ENCODE assay signal across 7 cellular contexts in the genomic region with DNA sequence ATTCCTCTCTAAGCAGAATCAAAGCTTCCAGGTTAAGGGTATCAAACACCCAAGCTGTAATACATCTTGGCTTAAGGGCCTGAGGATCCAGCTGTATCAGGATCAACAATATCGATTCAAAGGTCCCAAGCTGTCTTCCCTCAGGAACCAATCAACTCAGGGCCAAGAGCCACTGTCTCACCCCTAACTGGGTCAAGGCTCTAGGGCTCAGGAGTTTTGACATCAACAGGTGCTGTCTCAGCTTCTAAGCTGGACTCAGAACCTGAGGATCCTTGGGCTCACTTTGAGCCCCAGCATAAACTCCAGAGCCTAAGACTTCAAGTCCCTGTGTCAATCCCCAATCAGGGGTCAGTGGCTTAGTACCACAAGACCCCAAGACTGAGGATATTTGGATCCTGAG. TPM values are rescaled to one million over a fixed set of nuclear protein-coding genes. Genes with fewer than 3 reads are reported as not detected.
A peak's percentile ranks its signal among the peaks of the same experiment; 100 is the strongest.
DNase-seq lines count a peak whose midpoint lies in the region; ATAC-seq and TF ChIP-seq lines count a peak whose summit lies in the region.

No MANE protein-coding gene starts in this region.

- no peaks in the 10 kb centered on the region for H3K79me2 ChIP-seq in H9 (ENCODE audit: insufficient read depth, low read length)

- peaks cover 4% of the 10 kb centered on the region for H3K23me2 ChIP-seq in H9 (ENCODE audit: insufficient read length, low read depth, low read length, poor library complexity, severe bottlenecking)

- H2BK15ac ChIP-seq in H9 (ENCODE audit: low read depth, low read length), result no peak overlapping the region

- no peak overlapping the region for H4K91ac ChIP-seq in H9 (ENCODE audit: insufficient read length, low read depth, low read length)

- H3K27me3 ChIP-seq in H9 (ENCODE audit: insufficient read depth, low read length) (no peaks in the 10 kb centered on the region), spleen (replicated peaks in 1 of 7) (no peaks in the 10 kb centered on the region)

- no CpG with 5 or more reads among the region's 1 CpG for WGBS in H9 (ENCODE audit: extremely low coverage, insufficient read length, low lambda C conversion rate)
- 83 to 96% (median 89%) methylated on average over 1 of the region's 1 CpG for WGBS in spleen, 5 donors

- H3K56ac ChIP-seq in H9 (ENCODE audit: insufficient read length, low read depth, low read length), result no peak overlapping the region

- no peak for TF ChIP-seq POLR2A in spleen (IDR thresholded peaks at IDR 0.05)

- no peak overlapping the region for H4K8ac ChIP-seq in H9 (replicated peaks; ENCODE audit: insufficient read length, low read depth, low read length)

- ATAC-seq in HG03045 (IDR thresholded peaks at IDR 0.05; ENCODE audit: unreplicated experiment), result no peak

- H3K27ac ChIP-seq in H9 (ENCODE audit: insufficient read length, low read depth, low read length) (no peak overlapping the region), VCaP (peak overlapping the region; percentile 77; the same call in 1 of the 2 replicates), spleen (no peak overlapping the region), substantia nigra (ENCODE audit: low read depth, low read length, poor library complexity, severe bottlenecking) (no peak overlapping the region)

- H3K27ac Mint-ChIP-seq in H9 (peak overlapping the region in 1 of 3 experiments; percentile 70; a peak in 1 of 7 replicates), glutamatergic neuron (ENCODE audit: unreplicated experiment) (no peak overlapping the region)

- no peak overlapping the region for H4K5ac ChIP-seq in H9 (ENCODE audit: insufficient read length, low read depth, low read length)

- H3K36me3 ChIP-seq in spleen, result peaks cover 0 to 21% (median 4%) of the 10 kb centered on the region in 6 donors

- peaks cover 3% of the 10 kb centered on the region for H4K20me1 ChIP-seq in H9 (ENCODE audit: control insufficient read depth, insufficient read depth, insufficient read length)

- no peak overlapping the region for H3T11ph ChIP-seq in H9 (ENCODE audit: low read length)

- intact Hi-C loops in spleen (cut with DNase I; ENCODE audit: low total_unique reads), result no loop called here

- DNase-seq in H9 (no peak), glutamatergic neuron (no peak), spleen (no peak), substantia nigra (lab: John Stamatoyannopoulos, UW) (no peak), GM03348 (ENCODE audit: low spot score) (no peak)

- H3K4me2 ChIP-seq in H9 (ENCODE audit: insufficient read depth, insufficient read length, low read length), result peak overlapping the region; percentile 81

- H3K4me1 Mint-ChIP-seq in H9 (0 out of 4 replicates have a peak, but pooled peaks cover 0 to 2% of the 10 kb centered on the region in 2 experiments), glutamatergic neuron (ENCODE audit: low read depth, unreplicated experiment) (no peaks in the 10 kb centered on the region)

- H2BK120ac ChIP-seq in H9 (ENCODE audit: low read depth, low read length, poor library complexity, severe bottlenecking), result no peak overlapping the region

- H3K9me3 Mint-ChIP-seq in H9 (no peaks in the 10 kb centered on the region), glutamatergic neuron (ENCODE audit: unreplicated experiment) (peaks cover 7% of the 10 kb centered on the region)

- H3K27me3 Mint-ChIP-seq in H9 (ENCODE audit: low read depth), result no peaks in the 10 kb centered on the region; the same call in 1 of the 2 replicates
- H3K27me3 Mint-ChIP-seq in glutamatergic neuron (ENCODE audit: unreplicated experiment), result peaks cover 2% of the 10 kb centered on the region

- no peak overlapping the region for H3K9ac ChIP-seq in H9 (ENCODE audit: extremely low read depth, insufficient read length, low read length)

- H3K79me1 ChIP-seq in H9 (ENCODE audit: insufficient read depth, low read depth, low read length, poor library complexity, severe bottlenecking), result no peaks in the 10 kb centered on the region

- H2BK12ac ChIP-seq in H9 (ENCODE audit: insufficient read length, low read depth, low read length), result no peak overlapping the region

- H2AK5ac ChIP-seq in H9 (ENCODE audit: insufficient read length, low read length), result no peak overlapping the region

- no peak overlapping the region for H2AFZ ChIP-seq in H9 (ENCODE audit: low read length)

- H3K36me3 Mint-ChIP-seq in H9 (ENCODE audit: insufficient read depth in 1 of 3, low read depth in 3 of 3), result peaks cover 2 to 22% (median 14%) of the 10 kb centered on the region in 3 experiments; a peak in 6 of 7 replicates
- H3K36me3 Mint-ChIP-seq in glutamatergic neuron (ENCODE audit: unreplicated experiment), result no peaks in the 10 kb centered on the region

- H3K4ac ChIP-seq in H9 (ENCODE audit: low read depth, low read length), result no peak overlapping the region

- no peak overlapping the region for H3K23ac ChIP-seq in H9 (ENCODE audit: insufficient read length, low read depth, low read length)

- H3K9me3 ChIP-seq in H9 (ENCODE audit: control insufficient read depth, low read depth, low read length) (no peaks in the 10 kb centered on the region), spleen (no peaks in the 10 kb centered on the region)

- H2BK5ac ChIP-seq in H9 (ENCODE audit: insufficient read length, low read length), result no peak overlapping the region

- no peak overlapping the region for H3K18ac ChIP-seq in H9 (ENCODE audit: insufficient read length, low read depth, low read length)

- no peak overlapping the region for H3K14ac ChIP-seq in H9 (ENCODE audit: insufficient read depth, low read length)

- H3K4me1 ChIP-seq in H9 (ENCODE audit: insufficient read depth, low read length), result 0 out of 2 replicates have a peak, but pooled peaks cover 2% of the 10 kb centered on the region
- H3K4me1 ChIP-seq in spleen, result peaks cover 8 to 38% (median 22%) of the 10 kb centered on the region in 6 donors

- TF ChIP-seq CTCF in H9 (conservative IDR thresholded peaks at IDR 0.05) (no peak), VCaP (conservative IDR thresholded peaks at IDR 0.05) (no peak), glutamatergic neuron (IDR thresholded peaks at IDR 0.05; ENCODE audit: partially characterized antibody, unreplicated experiment) (no peak), spleen (IDR thresholded peaks at IDR 0.05 in 8 of 11, conservative IDR thresholded peaks at IDR 0.05 in 3 of 11) (no peak)

- no peak overlapping the region for H2BK20ac ChIP-seq in H9 (ENCODE audit: low read depth, low read length, poor library complexity, severe bottlenecking)

- peak overlapping the region; percentile 87 to 100 (median 97) for H3K4me3 ChIP-seq in spleen

- H3K4me3 Mint-ChIP-seq in H9 (peak overlapping the region; percentile 82 to 89), glutamatergic neuron (ENCODE audit: unreplicated experiment) (peak overlapping the region; percentile 73)

RNA-seq across cellular contexts. Expression of a gene that starts 0.9 kb away (rescaled TPM):
- total RNA-seq in H9 (2021) (10.8 and 11.7 TPM in 2 replicates), glutamatergic neuron (ENCODE audit: unreplicated experiment) (7.4 TPM), spleen (1 to 10 TPM; 1.7 to 5.3 (median 3.8) TPM)
- 1 to 10 TPM; 4.8 to 7.4 (median 5.2) TPM for polyA plus RNA-seq in spleen

RNA-seq across cellular contexts. Expression of a gene that starts 7.7 kb away (rescaled TPM):
- total RNA-seq in H9 (2021), result not detected in 2 replicates
- not detected for total RNA-seq in glutamatergic neuron (ENCODE audit: unreplicated experiment)
- total RNA-seq in spleen, result not detected
- not detected for polyA plus RNA-seq in spleen

RNA-seq across cellular contexts. Expression of a gene that starts 13.8 kb away (rescaled TPM):
- 82.9 and 94.9 TPM in 2 replicates for total RNA-seq in H9 (2021)
- total RNA-seq in glutamatergic neuron (ENCODE audit: unreplicated experiment), result 116 TPM
- 100 to 1,000 TPM in 3 of 7 donors, 10 to 100 TPM in 4; 86.8 to 158 (median 96.0) TPM for total RNA-seq in spleen
- 10 to 100 TPM; 55.1 to 76.6 (median 59.3) TPM for polyA plus RNA-seq in spleen

RNA-seq across cellular contexts. Expression of a gene that starts 28.2 kb away (rescaled TPM):
- 149 and 159 TPM in 2 replicates for total RNA-seq in H9 (2021)
- total RNA-seq in glutamatergic neuron (ENCODE audit: unreplicated experiment), result 135 TPM
- total RNA-seq in spleen, result 10 to 100 TPM; 47.5 to 83.6 (median 61.5) TPM
- polyA plus RNA-seq in spleen, result 10 to 100 TPM; 15.8 to 30.4 (median 22.9) TPM

RNA-seq across cellular contexts. Expression of a gene that starts 28.9 kb away (rescaled TPM):
- total RNA-seq in H9 (2021) (19.2 and 21.0 TPM in 2 replicates), glutamatergic neuron (ENCODE audit: unreplicated experiment) (16.3 TPM), spleen (10 to 100 TPM in 6 of 7 donors, 1 to 10 TPM in 1; 6.4 to 15.7 (median 12.9) TPM)
- polyA plus RNA-seq in spleen, result 10 to 100 TPM; 17.0 to 19.5 (median 19.0) TPM
